In the genomic region with DNA sequence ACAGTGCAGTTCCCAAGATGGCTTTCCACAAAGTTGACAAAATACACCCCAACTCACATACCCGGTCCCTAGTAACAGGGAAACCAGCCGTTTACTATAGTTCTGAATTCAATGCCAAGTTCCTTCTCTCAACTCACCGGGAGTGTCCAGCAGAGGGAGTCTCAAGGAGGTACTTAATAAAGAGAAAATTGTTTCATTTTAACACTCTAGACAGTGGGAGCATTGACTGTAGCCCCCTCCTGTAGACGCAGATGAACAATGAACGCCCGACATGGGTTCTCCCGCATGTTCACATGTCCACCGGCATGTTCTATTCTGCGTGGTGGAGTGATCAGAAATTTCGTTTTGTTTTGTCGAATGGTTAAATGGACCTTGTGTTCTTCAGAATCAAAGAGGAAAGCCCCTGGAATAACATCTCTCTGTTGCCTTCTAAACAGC, we compare ENCODE assay signal across 8 cellular contexts. TPM values are rescaled to one million over a fixed set of nuclear protein-coding genes. Genes with fewer than 3 reads are reported as not detected.
DNase-seq lines count a peak whose midpoint lies in the region; ATAC-seq, FAIRE-seq and TF ChIP-seq lines count a peak whose summit lies in the region.

No MANE protein-coding gene starts in this region.

- H3K9me3 ChIP-seq in HCT116 (ENCODE audit: control insufficient read depth in 1 of 2, insufficient read depth in 1 of 2, low read depth in 1 of 2, low read length in 2 of 2) (no peaks in the 10 kb centered on the region), HepG2 (ENCODE audit: low read length) (no peaks in the 10 kb centered on the region)

- RAD21 ChIA-PET in HCT116 (lab: Charles Lee; ENCODE audit: low non-redundant PET in 1 of 2, low total read pairs in 2 of 2, uncharacterized antibody in 2 of 2, unreplicated experiment in 2 of 2) = no interaction called here

- TF ChIP-seq POLR2A in HCT116 (IDR thresholded peaks at IDR 0.05; ENCODE audit: borderline replicate concordance, extremely low read depth, insufficient read depth, insufficient read length) = no peak
- TF ChIP-seq POLR2A in HepG2 (IDR thresholded peaks at IDR 0.05; ENCODE audit: insufficient read depth in 1 of 2, low read depth in 2 of 2, low read length in 2 of 2) = no peak; a peak in 1 of 4 replicates

- H3K9ac ChIP-seq in HCT116 (ENCODE audit: low read length) (peak overlapping the region; percentile 75), HepG2 (ENCODE audit: insufficient read depth, low read depth, low read length) (peak overlapping the region; percentile 95)

- intact Hi-C loops in HCT116 (cut with micrococcal nuclease) = loop anchor here (1.0 to 10.0 kb wide), 4 partner anchors 130 to 271 kb away; no protein-coding TSS in a partner anchor
- intact Hi-C loops in dendritic cell treated with granulocyte-macrophage colony-stimulating factor and Interleukin-4, amounts not matched to agents 40 ng/mL and 50 ng/mL, for 4 days (cut with micrococcal nuclease) = loop anchor here (2.0 to 10.0 kb wide), 5 partner anchors 51 to 569 kb away; partner anchors contain the start of gene TBXAS1
- intact Hi-C loops in HepG2 (cut with micrococcal nuclease; ENCODE audit: unreplicated experiment) = loop anchor here (1.0 to 2.0 kb wide), 3 partner anchors 63 to 226 kb away; no protein-coding TSS in a partner anchor

- no peaks in the 10 kb centered on the region for H3K9me3 Mint-ChIP-seq in dendritic cell treated with granulocyte-macrophage colony-stimulating factor and Interleukin-4, amounts not matched to agents 40 ng/mL and 50 ng/mL, for 4 days

- WGBS in HepG2 (ENCODE audit: low lambda C conversion rate) = 0% methylated on average over 11 of the region's 11 CpGs

- H3K36me3 Mint-ChIP-seq in dendritic cell treated with granulocyte-macrophage colony-stimulating factor and Interleukin-4, amounts not matched to agents 40 ng/mL and 50 ng/mL, for 4 days (ENCODE audit: low read depth) = peaks cover 16% of the 10 kb centered on the region

- H4K20me1 ChIP-seq in HCT116 (ENCODE audit: insufficient read depth) (no peaks in the 10 kb centered on the region), HepG2 (ENCODE audit: insufficient read depth, low read length) (peaks cover 15% of the 10 kb centered on the region)

- no peaks in the 10 kb centered on the region for H3K27me3 ChIP-seq in HCT116 (ENCODE audit: insufficient read depth, low read length)
- H3K27me3 ChIP-seq in HepG2 (ENCODE audit: control insufficient read depth in 1 of 2, insufficient read depth in 2 of 2, low read length in 2 of 2) = no peaks in the 10 kb centered on the region; a peak in 1 of 5 replicates

- peak; percentile 46 for ATAC-seq in HCT116
- ATAC-seq in HepG2 = peak; percentile 29
- no peak for ATAC-seq in HG03097 (IDR thresholded peaks at IDR 0.05; ENCODE audit: low FRiP score, unreplicated experiment)

- peaks cover 58% of the 10 kb centered on the region for H3K4me1 Mint-ChIP-seq in dendritic cell treated with granulocyte-macrophage colony-stimulating factor and Interleukin-4, amounts not matched to agents 40 ng/mL and 50 ng/mL, for 4 days (ENCODE audit: low read depth)

- no peak for TF ChIP-seq EP300 in HepG2 (IDR thresholded peaks at IDR 0.05; ENCODE audit: low read depth in 2 of 2, low read length in 2 of 2)
- no peak for TF ChIP-seq EP300 in HepG2 (CRISPR knock-in tag; IDR thresholded peaks at IDR 0.05; ENCODE audit: borderline replicate concordance)

- peaks cover 22% of the 10 kb centered on the region for H3K27me3 Mint-ChIP-seq in dendritic cell treated with granulocyte-macrophage colony-stimulating factor and Interleukin-4, amounts not matched to agents 40 ng/mL and 50 ng/mL, for 4 days

- BruUV-seq in HCT116 (replicated peaks; lab: Mats Ljungman, UMichigan) (no TSS peak), HepG2 (replicated peaks; lab: Mats Ljungman, UMichigan) (no TSS peak)

- POLR2A ChIA-PET in HCT116 (lab: Charles Lee) (no interaction called here), HepG2 (lab: Yijun Ruan, JAX) (no interaction called here)

- in situ Hi-C loops in HepG2 (cut with HindIII; ENCODE audit: extremely low pct_ligation_motif_present, low pct_unique_long_range_greater_than_20kb) = loop anchor here (5.0 to 10.0 kb wide), 2 partner anchors 131 to 226 kb away; no protein-coding TSS in a partner anchor

- H3K4me3 Mint-ChIP-seq in dendritic cell treated with granulocyte-macrophage colony-stimulating factor and Interleukin-4, amounts not matched to agents 40 ng/mL and 50 ng/mL, for 4 days = peak overlapping the region; percentile 97

- H3K79me2 ChIP-seq in HCT116 (ENCODE audit: insufficient read depth, low read length) (peaks cover 52% of the 10 kb centered on the region), HepG2 (ENCODE audit: insufficient read depth, low read length) (peaks cover 63% of the 10 kb centered on the region)

- H3K27ac Mint-ChIP-seq in dendritic cell treated with granulocyte-macrophage colony-stimulating factor and Interleukin-4, amounts not matched to agents 40 ng/mL and 50 ng/mL, for 4 days = peak overlapping the region; percentile 92

- DNase-seq in DMS153 treated with DMSO at 0.1 percent for 48 hours (lab: John Stamatoyannopoulos, UW; ENCODE audit: unreplicated experiment) (peak; percentile 52), HCT116 (ENCODE audit: low read depth, low spot score) (peak; percentile 73), NCI-H2196 treated with DMSO at 0.1 percent for 48 hours (lab: John Stamatoyannopoulos, UW; ENCODE audit: unreplicated experiment) (peak; percentile 51), HepG2 (ENCODE audit: low spot score) (peak; percentile 69)
- peak; percentile 39 for DNase-seq in activated CD4-positive, CD25-positive, alpha-beta regulatory T cell treated with anti-CD3 and anti-CD28 coated beads, Interleukin-2, amount 50 U/mL, for 72 hours
- peak; percentile 55 for DNase-seq in stimulated activated CD4-positive, alpha-beta T cell treated with anti-CD3 and anti-CD28 coated beads, Interleukin-2, amount 100 ng/mL, for 4 hours (ENCODE audit: low read depth)

- TF ChIP-seq CTCF in HCT116 (IDR thresholded peaks at IDR 0.05 in 2 of 3, conservative IDR thresholded peaks at IDR 0.05 in 1 of 3; ENCODE audit: borderline replicate concordance in 1 of 3, insufficient read depth in 1 of 3, low read depth in 2 of 3, low read length in 2 of 3) (peak; percentile 55 to 73 (median 71); a peak in 5 of 6 replicates), HepG2 (CRISPR knock-in tag; IDR thresholded peaks at IDR 0.05) (peak; percentile 63)

- CTCF ChIA-PET in HCT116 (lab: Charles Lee) (no interaction called here), HepG2 (lab: Yijun Ruan, JAX; ENCODE audit: low intra/inter-chr PET ratio, low total read pairs) (interaction anchor here (0.6 to 2.4 kb wide), 3 partner anchors 114 to 226 kb away, joined by 3 to 12 read pairs (median 3); no protein-coding TSS in a partner anchor)

- H3K9me2 ChIP-seq in HCT116 (ENCODE audit: insufficient read depth) = no peaks in the 10 kb centered on the region

- no peaks in the 10 kb centered on the region; a peak in 1 of 4 replicates for H3K36me3 ChIP-seq in HCT116 (ENCODE audit: control insufficient read depth in 1 of 2, insufficient read depth in 2 of 2, low read length in 2 of 2)
- H3K36me3 ChIP-seq in HepG2 (replicated peaks in 1 of 2; ENCODE audit: control insufficient read depth in 1 of 2, insufficient read depth in 2 of 2, low read length in 2 of 2) = peaks cover 6 to 13% of the 10 kb centered on the region in 2 experiments; a peak in 4 of 5 replicates

- H3K27ac ChIP-seq in HCT116 (ENCODE audit: low read depth, low read length) = peak overlapping the region; percentile 69; the same call in 1 of the 2 replicates
- peak overlapping the region; percentile 92 for H3K27ac ChIP-seq in HepG2 (ENCODE audit: extremely low read length, insufficient read depth, low read length)

- TF ChIP-seq RAD21 in HCT116 (IDR thresholded peaks at IDR 0.05; ENCODE audit: low read depth) (peak; percentile 63), HepG2 (CRISPR knock-in tag; IDR thresholded peaks at IDR 0.05) (no peak; the same call in 1 of the 2 replicates)

- H3K4me3 ChIP-seq in HCT116 (replicated peaks in 1 of 2; ENCODE audit: low read depth in 1 of 2, low read length in 2 of 2) (peak overlapping the region; percentile 75 to 86), HepG2 (replicated peaks in 1 of 3; ENCODE audit: insufficient read depth in 1 of 3, low read depth in 2 of 3, low read length in 3 of 3) (peak overlapping the region; percentile 86 to 94 (median 86))

- H3K4me1 ChIP-seq in HCT116 (ENCODE audit: control insufficient read depth in 1 of 2, insufficient read depth in 2 of 2, low read length in 2 of 2) = peaks cover 42 to 62% of the 10 kb centered on the region in 2 experiments
- peaks cover 67% of the 10 kb centered on the region for H3K4me1 ChIP-seq in HepG2 (ENCODE audit: insufficient read depth, low read length)

- H2AFZ ChIP-seq in HCT116 (ENCODE audit: low read depth, low read length, poor library complexity, severe bottlenecking) (no peak overlapping the region), HepG2 (ENCODE audit: low read length) (no peak overlapping the region)

- peak; percentile 32 for FAIRE-seq in HepG2 (lab: Jason Lieb, UNC)

- H3K4me2 ChIP-seq in HCT116 (ENCODE audit: low read length) (peak overlapping the region; percentile 85), HepG2 (ENCODE audit: low read depth, low read length) (peak overlapping the region; percentile 85)

RNA-seq across cellular contexts. Expression of gene HIPK2, which starts 1.9 kb away (rescaled TPM):
- total RNA-seq in HCT116 (2021; ENCODE audit: unreplicated experiment) (49.5 TPM), HepG2 (2016; rRNA removed; fragmentation: Illumina TruSeq; extraction: Trizol) (14.4 and 25.9 TPM in 2 replicates)
- polyA plus RNA-seq in HCT116 (2012) = 17.1 TPM in 2 replicates
- 38.1 and 38.4 TPM in 2 replicates for total RNA-seq in HepG2 (2016; cell fraction: cytosol; rRNA removed; fragmentation: Illumina TruSeq; extraction: Trizol; ENCODE audit: low read depth)
- total RNA-seq in HepG2 (2016; cell fraction: insoluble cytoplasmic fraction; rRNA removed; fragmentation: Illumina TruSeq; extraction: Trizol) = 13.8 and 20.2 TPM in 2 replicates
- total RNA-seq in HepG2 (2016; cell fraction: membrane; rRNA removed; fragmentation: Illumina TruSeq; extraction: Trizol) = 26.7 and 27.9 TPM in 2 replicates
- 19.7 and 24.5 TPM in 2 replicates for total RNA-seq in HepG2 (2016; cell fraction: nucleus; rRNA removed; fragmentation: Illumina TruSeq; extraction: Trizol)
- polyA plus RNA-seq in HepG2 (2011; rRNA removed) = 17.0 and 20.2 TPM in 2 replicates
- 11.5 and 11.7 TPM in 2 replicates for polyA plus RNA-seq in HepG2 (2011; cell fraction: cytosol; rRNA removed)
- 34.6 and 39.9 TPM in 2 replicates for polyA plus RNA-seq in HepG2 (2011; cell fraction: nucleus; rRNA removed)
- polyA plus RNA-seq in HepG2 (2012) = 18.0 and 18.2 TPM in 2 replicates
- polyA plus RNA-seq in HepG2 (2016; cell fraction: cytosol; fragmentation: Illumina TruSeq; extraction: Trizol; ENCODE audit: low read depth) = 2.4 and 2.9 TPM in 2 replicates
- polyA plus RNA-seq in HepG2 (2016; cell fraction: insoluble cytoplasmic fraction; fragmentation: Illumina TruSeq; extraction: Trizol; ENCODE audit: low read depth) = 15.0 and 20.1 TPM in 2 replicates
- 5.5 and 6.5 TPM in 2 replicates for polyA plus RNA-seq in HepG2 (2016; cell fraction: membrane; fragmentation: Illumina TruSeq; extraction: Trizol; ENCODE audit: low read depth)
- 17.7 and 18.3 TPM in 2 replicates for polyA plus RNA-seq in HepG2 (2016; cell fraction: nucleus; fragmentation: Illumina TruSeq; extraction: Trizol; ENCODE audit: insufficient read depth, low read depth)
- 10.5 and 48.8 TPM in 2 replicates for polyA minus RNA-seq in HepG2 (2011; rRNA and poly(A)+ RNA removed; ENCODE audit: low replicate concordance)
- polyA minus RNA-seq in HepG2 (2011; cell fraction: cytosol; rRNA and poly(A)+ RNA removed) = 29.2 and 34.4 TPM in 2 replicates
- polyA minus RNA-seq in HepG2 (2011; cell fraction: nucleus; rRNA and poly(A)+ RNA removed) = 29.6 and 32.6 TPM in 2 replicates

RNA-seq across cellular contexts. Expression of gene TBXAS1, which starts 53.2 kb away (rescaled TPM):
- total RNA-seq in HCT116 (2021; ENCODE audit: unreplicated experiment) = 1.4 TPM
- polyA plus RNA-seq in HCT116 (2012) = 0.65 and 0.94 TPM in 2 replicates
- 4.0 and 6.1 TPM in 2 replicates for total RNA-seq in HepG2 (2016; rRNA removed; fragmentation: Illumina TruSeq; extraction: Trizol)
- total RNA-seq in HepG2 (2016; cell fraction: cytosol; rRNA removed; fragmentation: Illumina TruSeq; extraction: Trizol; ENCODE audit: low read depth) = 6.2 and 7.7 TPM in 2 replicates
- total RNA-seq in HepG2 (2016; cell fraction: insoluble cytoplasmic fraction; rRNA removed; fragmentation: Illumina TruSeq; extraction: Trizol) = 4.0 and 4.2 TPM in 2 replicates
- total RNA-seq in HepG2 (2016; cell fraction: membrane; rRNA removed; fragmentation: Illumina TruSeq; extraction: Trizol) = 6.2 and 7.7 TPM in 2 replicates
- 5.0 and 7.0 TPM in 2 replicates for total RNA-seq in HepG2 (2016; cell fraction: nucleus; rRNA removed; fragmentation: Illumina TruSeq; extraction: Trizol)
- polyA plus RNA-seq in HepG2 (2011; rRNA removed) = 4.9 and 6.6 TPM in 2 replicates
- polyA plus RNA-seq in HepG2 (2011; cell fraction: cytosol; rRNA removed) = 4.4 and 4.6 TPM in 2 replicates
- polyA plus RNA-seq in HepG2 (2011; cell fraction: nucleus; rRNA removed) = 5.3 and 6.9 TPM in 2 replicates
- polyA plus RNA-seq in HepG2 (2012) = 2.7 and 3.4 TPM in 2 replicates
- polyA plus RNA-seq in HepG2 (2016; cell fraction: cytosol; fragmentation: Illumina TruSeq; extraction: Trizol; ENCODE audit: low read depth) = 5.8 and 8.1 TPM in 2 replicates
- 3.9 and 4.1 TPM in 2 replicates for polyA plus RNA-seq in HepG2 (2016; cell fraction: insoluble cytoplasmic fraction; fragmentation: Illumina TruSeq; extraction: Trizol; ENCODE audit: low read depth)
- 5.9 and 6.2 TPM in 2 replicates for polyA plus RNA-seq in HepG2 (2016; cell fraction: membrane; fragmentation: Illumina TruSeq; extraction: Trizol; ENCODE audit: low read depth)
- 3.4 and 12.1 TPM in 2 replicates for polyA plus RNA-seq in HepG2 (2016; cell fraction: nucleus; fragmentation: Illumina TruSeq; extraction: Trizol; ENCODE audit: insufficient read depth, low read depth)
- polyA minus RNA-seq in HepG2 (2011; rRNA and poly(A)+ RNA removed; ENCODE audit: low replicate concordance) = 0.23 and 7.4 TPM in 2 replicates
- 1.5 and 3.0 TPM in 2 replicates for polyA minus RNA-seq in HepG2 (2011; cell fraction: cytosol; rRNA and poly(A)+ RNA removed)
- polyA minus RNA-seq in HepG2 (2011; cell fraction: nucleus; rRNA and poly(A)+ RNA removed) = 6.3 and 9.0 TPM in 2 replicates
